Comparison of ENCODE assay signal across 27 cellular contexts in the genomic region with DNA sequence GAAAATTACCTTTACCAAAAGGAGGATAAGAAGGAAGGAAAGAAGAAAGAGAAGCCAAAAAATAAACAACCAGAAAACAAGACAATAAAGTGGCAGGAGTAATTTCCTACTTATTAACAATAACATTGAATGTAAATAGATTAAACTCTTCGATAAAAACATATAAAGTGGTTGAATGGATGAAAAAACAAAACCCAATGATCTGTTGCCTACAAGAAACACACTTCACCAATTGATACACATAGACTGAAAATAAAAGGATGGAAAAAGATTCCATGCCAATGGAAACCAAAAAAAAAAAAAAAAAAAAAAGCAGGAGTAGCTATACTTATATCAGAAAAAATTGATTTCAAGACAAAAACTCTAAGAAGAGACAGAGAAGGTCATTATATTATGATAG.
"Had no signal": no experiment of that assay in that cellular context is flagged by ENCODE, and none has a peak within 500 bp of the region (broad histone marks: within the 10 kb centered on the region; RNA-seq: fewer than 3 reads in every experiment).

No MANE protein-coding gene starts in this region.

- H3K36me3 ChIP-seq: colonic mucosa, esophagus muscularis mucosa, esophagus squamous epithelium, gastrocnemius medialis, gastroesophageal sphincter, heart left ventricle, heart right ventricle had no signal

- H3K4me1 ChIP-seq: colonic mucosa, esophagus muscularis mucosa, esophagus squamous epithelium, foreskin keratinocyte, gastrocnemius medialis, gastroesophageal sphincter had no signal

- H3K4me3 ChIP-seq: colonic mucosa, coronary artery, dorsolateral prefrontal cortex, esophagus muscularis mucosa, esophagus squamous epithelium, gastrocnemius medialis, gastroesophageal sphincter, heart left ventricle, heart right ventricle, hepatocyte had no signal

- H3K27ac ChIP-seq: colonic mucosa, coronary artery, dorsolateral prefrontal cortex, epithelial cell of prostate, esophagus muscularis mucosa, esophagus squamous epithelium, foreskin keratinocyte, gastrocnemius medialis, gastroesophageal sphincter, heart left ventricle, heart right ventricle, hepatocyte had no signal

- DNase-seq: colonic mucosa; cortex of kidney; dermis blood vessel endothelial cell; dorsolateral prefrontal cortex; effector CD4-positive, alpha-beta T cell; effector CD8-positive, alpha-beta T cell; effector memory CD4-positive, alpha-beta T cell; effector memory CD8-positive, alpha-beta T cell; endodermal cell; erythroblast; esophagus squamous epithelium; foreskin fibroblast; foreskin keratinocyte; foreskin melanocyte; gastrocnemius medialis; glutamatergic neuron; head of caudate nucleus; heart left ventricle; heart right ventricle had no signal

- FAIRE-seq: colon, endometrium, endothelial cell of umbilical vein had no signal

- H3K9me3 ChIP-seq: colonic mucosa had no signal
